Comparison of ENCODE assay signal across 1 cellular context in the genomic region with DNA sequence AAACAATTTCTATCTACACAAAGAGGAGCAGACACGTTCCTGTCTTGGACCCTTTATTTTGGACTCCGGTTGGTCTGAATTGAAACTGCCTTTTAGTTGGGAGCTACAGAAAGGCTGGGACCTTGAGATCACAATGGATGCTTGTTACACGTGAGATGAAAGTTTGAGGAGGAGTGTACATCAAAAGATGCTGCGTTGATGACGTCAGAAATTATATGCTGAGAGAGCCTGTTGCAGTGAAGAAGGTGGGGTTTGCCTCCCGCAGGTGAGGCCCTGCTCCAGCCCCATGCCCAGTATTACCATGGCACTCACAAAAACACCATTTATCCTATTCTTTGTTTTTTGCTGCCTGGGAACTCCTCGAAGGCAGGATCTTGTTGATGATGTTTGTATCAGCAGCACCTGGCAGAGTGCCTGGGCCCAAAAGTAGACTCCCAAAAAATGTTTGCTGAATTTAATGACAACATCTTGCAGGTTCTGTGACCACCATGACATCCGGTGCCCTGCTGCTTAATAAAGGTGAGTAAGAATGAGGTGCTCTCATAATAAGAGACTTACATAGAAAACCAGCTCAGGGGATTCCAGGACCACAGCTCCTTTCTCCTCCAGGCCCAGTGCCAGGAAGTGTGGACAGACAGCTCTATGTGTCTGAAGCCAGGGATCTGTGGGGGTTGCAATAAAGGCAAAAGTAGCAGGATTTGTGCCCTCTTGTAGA.
A peak's percentile ranks its signal among the peaks of the same experiment; 100 is the strongest.
TF ChIP-seq lines count a peak whose summit lies in the region.

No MANE protein-coding gene starts in this region.

TF ChIP-seq in HEK293, 187 proteins besides CTCF, POLR2A, EP300 and RAD21:
- TF ChIP-seq SCRT2 (tag by site-specific recombination; IDR thresholded peaks at IDR 0.05) (peak; percentile 69), SP3 (tag by site-specific recombination; IDR thresholded peaks at IDR 0.05) (no peak), RBAK (tag by site-specific recombination; IDR thresholded peaks at IDR 0.05) (no peak), ZNF549 (tag by site-specific recombination; IDR thresholded peaks at IDR 0.05) (no peak), ZNF629 (tag by site-specific recombination; IDR thresholded peaks at IDR 0.05) (0 out of 2 replicates have a peak, but pooled peaks have one; percentile 7), GLIS2 (tag by site-specific recombination; IDR thresholded peaks at IDR 0.05) (no peak), ZNF701 (tag by site-specific recombination; IDR thresholded peaks at IDR 0.05) (no peak), ZBTB20 (tag by site-specific recombination; IDR thresholded peaks at IDR 0.05) (no peak), SP2 (tag by site-specific recombination; IDR thresholded peaks at IDR 0.05) (no peak), ZNF324 (tag by site-specific recombination; IDR thresholded peaks at IDR 0.05) (no peak), KLF8 (tag by site-specific recombination; IDR thresholded peaks at IDR 0.05) (no peak), ZNF302 (tag by site-specific recombination; IDR thresholded peaks at IDR 0.05; ENCODE audit: low read depth) (no peak), ZNF184 (tag by site-specific recombination; IDR thresholded peaks at IDR 0.05) (no peak), ZNF274 (IDR thresholded peaks at IDR 0.05; ENCODE audit: low read length) (no peak), ZNF274 (tag by site-specific recombination; IDR thresholded peaks at IDR 0.05; ENCODE audit: borderline replicate concordance) (no peak), ZNF76 (tag by site-specific recombination; IDR thresholded peaks at IDR 0.05; ENCODE audit: borderline replicate concordance, low read depth) (no peak)
- TF ChIP-seq, protein P1, sequence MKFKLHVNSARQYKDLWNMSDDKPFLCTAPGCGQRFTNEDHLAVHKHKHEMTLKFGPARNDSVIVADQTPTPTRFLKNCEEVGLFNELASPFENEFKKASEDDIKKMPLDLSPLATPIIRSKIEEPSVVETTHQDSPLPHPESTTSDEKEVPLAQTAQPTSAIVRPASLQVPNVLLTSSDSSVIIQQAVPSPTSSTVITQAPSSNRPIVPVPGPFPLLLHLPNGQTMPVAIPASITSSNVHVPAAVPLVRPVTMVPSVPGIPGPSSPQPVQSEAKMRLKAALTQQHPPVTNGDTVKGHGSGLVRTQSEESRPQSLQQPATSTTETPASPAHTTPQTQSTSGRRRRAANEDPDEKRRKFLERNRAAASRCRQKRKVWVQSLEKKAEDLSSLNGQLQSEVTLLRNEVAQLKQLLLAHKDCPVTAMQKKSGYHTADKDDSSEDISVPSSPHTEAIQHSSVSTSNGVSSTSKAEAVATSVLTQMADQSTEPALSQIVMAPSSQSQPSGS (tag by site-specific recombination; IDR thresholded peaks at IDR 0.05; ENCODE audit: low read depth): 0 out of 2 replicates have a peak, but pooled peaks have one; percentile 18
- TF ChIP-seq, protein P2, sequence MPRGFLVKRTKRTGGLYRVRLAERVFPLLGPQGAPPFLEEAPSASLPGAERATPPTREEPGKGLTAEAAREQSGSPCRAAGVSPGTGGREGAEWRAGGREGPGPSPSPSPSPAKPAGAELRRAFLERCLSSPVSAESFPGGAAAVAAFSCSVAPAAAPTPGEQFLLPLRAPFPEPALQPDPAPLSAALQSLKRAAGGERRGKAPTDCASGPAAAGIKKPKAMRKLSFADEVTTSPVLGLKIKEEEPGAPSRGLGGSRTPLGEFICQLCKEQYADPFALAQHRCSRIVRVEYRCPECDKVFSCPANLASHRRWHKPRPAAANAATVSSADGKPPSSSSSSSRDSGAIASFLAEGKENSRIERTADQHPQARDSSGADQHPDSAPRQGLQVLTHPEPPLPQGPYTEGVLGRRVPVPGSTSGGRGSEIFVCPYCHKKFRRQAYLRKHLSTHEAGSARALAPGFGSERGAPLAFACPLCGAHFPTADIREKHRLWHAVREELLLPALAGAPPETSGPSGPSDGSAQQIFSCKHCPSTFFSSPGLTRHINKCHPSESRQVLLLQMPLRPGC (tag by site-specific recombination; IDR thresholded peaks at IDR 0.05): no peak
